8 cellular contexts compared by ENCODE assay signal in the genomic region with DNA sequence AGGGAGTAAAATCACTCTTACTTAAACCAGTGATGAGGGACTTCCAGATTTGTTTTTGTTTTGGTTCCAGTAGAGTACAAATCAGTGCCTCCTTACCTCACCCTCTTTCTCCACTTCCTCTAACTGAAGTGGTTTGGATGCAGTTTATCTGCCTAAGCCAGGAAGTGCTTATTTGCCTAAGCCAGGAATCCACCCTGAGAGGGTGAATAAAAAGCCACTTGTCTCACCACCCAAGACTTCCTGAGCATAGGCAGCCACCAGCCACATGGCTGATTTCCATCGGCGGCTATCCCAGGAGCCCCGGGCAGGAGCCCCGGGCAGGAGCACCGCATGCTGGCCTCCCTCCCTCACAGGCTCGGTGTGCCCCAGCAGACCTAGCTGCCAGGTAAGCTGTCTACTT. TPM values are rescaled to one million over a fixed set of nuclear protein-coding genes. Genes with fewer than 3 reads are reported as not detected.
A peak's percentile ranks its signal among the peaks of the same experiment; 100 is the strongest.
DNase-seq lines count a peak whose midpoint lies in the region; ATAC-seq and TF ChIP-seq lines count a peak whose summit lies in the region.

No MANE protein-coding gene starts in this region.

- H3K36me3 ChIP-seq in esophagus (ENCODE audit: control insufficient read depth in 2 of 2, insufficient read depth in 2 of 2, low read length in 1 of 2) (peaks cover 0 to 3% of the 10 kb centered on the region in 2 donors), upper lobe of left lung (no peaks in the 10 kb centered on the region)

- H3K4me1 Mint-ChIP-seq in activated naive CD8-positive, alpha-beta T cell treated with anti-CD3 and anti-CD28 coated beads, Interleukin-2, amount 10 ng/mL, durations not matched to agents 7 days and 5 days: peaks cover 15% of the 10 kb centered on the region
- peaks cover 19% of the 10 kb centered on the region for H3K4me1 Mint-ChIP-seq in activated naive CD8-positive, alpha-beta T cell treated with anti-CD3 and anti-CD28 coated beads for 36 hours

- no peaks in the 10 kb centered on the region for H3K36me3 Mint-ChIP-seq in activated naive CD8-positive, alpha-beta T cell treated with anti-CD3 and anti-CD28 coated beads, Interleukin-2, amount 10 ng/mL, durations not matched to agents 7 days and 5 days
- H3K36me3 Mint-ChIP-seq in activated naive CD8-positive, alpha-beta T cell treated with anti-CD3 and anti-CD28 coated beads for 36 hours: no peaks in the 10 kb centered on the region

- no peak overlapping the region for H3K4me3 Mint-ChIP-seq in activated naive CD8-positive, alpha-beta T cell treated with anti-CD3 and anti-CD28 coated beads, Interleukin-2, amount 10 ng/mL, durations not matched to agents 7 days and 5 days
- H3K4me3 Mint-ChIP-seq in activated naive CD8-positive, alpha-beta T cell treated with anti-CD3 and anti-CD28 coated beads for 36 hours: no peak overlapping the region

- peaks cover 34% of the 10 kb centered on the region for H3K27me3 Mint-ChIP-seq in activated naive CD8-positive, alpha-beta T cell treated with anti-CD3 and anti-CD28 coated beads, Interleukin-2, amount 10 ng/mL, durations not matched to agents 7 days and 5 days
- H3K27me3 Mint-ChIP-seq in activated naive CD8-positive, alpha-beta T cell treated with anti-CD3 and anti-CD28 coated beads for 36 hours: peaks cover 15% of the 10 kb centered on the region

- peak; percentile 74 for ATAC-seq in activated naive CD8-positive, alpha-beta T cell treated with anti-CD3 and anti-CD28 coated beads, Interleukin-2, amount 10 ng/mL, durations not matched to agents 7 days and 5 days (ENCODE audit: low read depth)
- ATAC-seq in upper lobe of left lung (ENCODE audit: low FRiP score in 2 of 2): peak; percentile 64 to 79

- TF ChIP-seq EP300 in upper lobe of left lung (IDR thresholded peaks at IDR 0.05): peak in 3 of 4 donors; percentile 57 to 88 (median 71)

- POLR2A ChIA-PET in activated naive CD8-positive, alpha-beta T cell treated with anti-CD3 and anti-CD28 coated beads, Interleukin-2, amount 10 ng/mL, durations not matched to agents 7 days and 5 days (lab: Charles Lee): no interaction called here

- H3K4me3 ChIP-seq in esophagus (ENCODE audit: low read depth in 1 of 2, low read length in 2 of 2) (peak overlapping the region; percentile 16 to 27), upper lobe of left lung (no peak overlapping the region)

- H3K4me1 ChIP-seq in esophagus (ENCODE audit: control insufficient read depth in 2 of 2, insufficient read depth in 2 of 2, low read length in 1 of 2) (peaks cover 0 to 5% of the 10 kb centered on the region in 2 donors), upper lobe of left lung (peaks cover 13 to 41% (median 31%) of the 10 kb centered on the region in 4 donors)

- no peak for DNase-seq in activated naive CD8-positive, alpha-beta T cell treated with anti-CD3 and anti-CD28 coated beads, Interleukin-2, amount 10 ng/mL, durations not matched to agents 7 days and 5 days
- DNase-seq in activated naive CD8-positive, alpha-beta T cell treated with anti-CD3 and anti-CD28 coated beads for 36 hours: no peak
- DNase-seq in NCI-H510A (lab: John Stamatoyannopoulos, UW): peak; percentile 46
- DNase-seq in upper lobe of left lung: peak; percentile 63 to 76
- DNase-seq in COR-L47 (lab: John Stamatoyannopoulos, UW): no peak
- DNase-seq in GM10266 (ENCODE audit: extremely low spot score): no peak
- no peak for DNase-seq in effector CD8-positive, alpha-beta T cell (lab: John Stamatoyannopoulos, UW)

- H3K27ac ChIP-seq in esophagus (ENCODE audit: low read depth in 2 of 2, low read length in 1 of 2) (peak overlapping the region; percentile 84 to 86), upper lobe of left lung (peak overlapping the region; percentile 52 to 64 (median 57))

- WGBS in esophagus, 2 donors: 45 to 60% methylated on average over 6 of the region's 6 CpGs
- WGBS in upper lobe of left lung, 2 donors: 11 to 50% methylated on average over 4 to 6 of the region's 6 CpGs

- H3K27me3 ChIP-seq in esophagus (ENCODE audit: control insufficient read depth in 1 of 2, insufficient read depth in 2 of 2, low read length in 2 of 2): no peaks in the 10 kb centered on the region
- no peaks in the 10 kb centered on the region for H3K27me3 ChIP-seq in upper lobe of left lung

- no peaks in the 10 kb centered on the region for H3K9me3 Mint-ChIP-seq in activated naive CD8-positive, alpha-beta T cell treated with anti-CD3 and anti-CD28 coated beads, Interleukin-2, amount 10 ng/mL, durations not matched to agents 7 days and 5 days
- no peaks in the 10 kb centered on the region for H3K9me3 Mint-ChIP-seq in activated naive CD8-positive, alpha-beta T cell treated with anti-CD3 and anti-CD28 coated beads for 36 hours

- H3K9me3 ChIP-seq in esophagus (ENCODE audit: control insufficient read depth in 2 of 2, insufficient read depth in 1 of 2, low read depth in 1 of 2, low read length in 1 of 2) (no peaks in the 10 kb centered on the region), upper lobe of left lung (no peaks in the 10 kb centered on the region)

- H3K27ac Mint-ChIP-seq in activated naive CD8-positive, alpha-beta T cell treated with anti-CD3 and anti-CD28 coated beads, Interleukin-2, amount 10 ng/mL, durations not matched to agents 7 days and 5 days: no peak overlapping the region
- no peak overlapping the region for H3K27ac Mint-ChIP-seq in activated naive CD8-positive, alpha-beta T cell treated with anti-CD3 and anti-CD28 coated beads for 36 hours

- TF ChIP-seq CTCF in upper lobe of left lung (IDR thresholded peaks at IDR 0.05) (no peak), GM10266 (IDR thresholded peaks at IDR 0.05; ENCODE audit: control insufficient read depth, insufficient read depth, low read depth, missing control alignments) (no peak)

- TF ChIP-seq POLR2A in upper lobe of left lung (IDR thresholded peaks at IDR 0.05): no peak

RNA-seq across cellular contexts. Expression of a gene that starts 12.0 kb away (rescaled TPM):
- 1 to 10 TPM; 2.3 to 2.7 TPM for total RNA-seq in activated naive CD8-positive, alpha-beta T cell treated with anti-CD3 and anti-CD28 coated beads, Interleukin-2, amount 10 ng/mL, durations not matched to agents 7 days and 5 days
- total RNA-seq in activated naive CD8-positive, alpha-beta T cell treated with anti-CD3 and anti-CD28 coated beads for 36 hours: 1 to 10 TPM; 1.8 to 2.1 TPM
- 10 to 100 TPM; 20.8 to 25.6 TPM for polyA plus RNA-seq in esophagus
- 100 to 1,000 TPM in 1 of 6 donors, 10 to 100 TPM in 5; 30.2 to 104 (median 39.9) TPM for total RNA-seq in upper lobe of left lung

RNA-seq across cellular contexts. Expression of a gene that starts 45.7 kb away (rescaled TPM):
- total RNA-seq in activated naive CD8-positive, alpha-beta T cell treated with anti-CD3 and anti-CD28 coated beads, Interleukin-2, amount 10 ng/mL, durations not matched to agents 7 days and 5 days: not detected
- not detected for total RNA-seq in activated naive CD8-positive, alpha-beta T cell treated with anti-CD3 and anti-CD28 coated beads for 36 hours
- 10 to 100 TPM; 25.1 to 72.5 TPM for polyA plus RNA-seq in esophagus
- total RNA-seq in upper lobe of left lung: 1 to 10 TPM in 3 of 6 donors, under 1 TPM in 2, not detected in 1; 0.30 to 2.3 (median 1.4) TPM

Comparison
In these comparisons a context has a peak if more than half of its experiments do, and no peak if none do; other contexts are left out.
1. DNase-seq: peak in NCI-H510A (single experiment) and upper lobe of left lung (2 of 2); none in activated naive CD8-positive, alpha-beta T cell treated with anti-CD3 and anti-CD28 coated beads, Interleukin-2, amount 10 ng/mL, durations not matched to agents 7 days and 5 days (single experiment), activated naive CD8-positive, alpha-beta T cell treated with anti-CD3 and anti-CD28 coated beads for 36 hours (single experiment), COR-L47 (single experiment), GM10266 (single experiment) and effector CD8-positive, alpha-beta T cell (single experiment).
2. H3K4me3 ChIP-seq: peak in esophagus (2 of 2); none in upper lobe of left lung (0 of 4).
3. RNA of a gene that starts 12.0 kb away (total RNA-seq): 30.2 to 104 TPM in upper lobe of left lung; 2.3 to 2.7 TPM in activated naive CD8-positive, alpha-beta T cell treated with anti-CD3 and anti-CD28 coated beads, Interleukin-2, amount 10 ng/mL, durations not matched to agents 7 days and 5 days and 1.8 to 2.1 TPM in activated naive CD8-positive, alpha-beta T cell treated with anti-CD3 and anti-CD28 coated beads for 36 hours; every median in the first group is over 4 times any median in the second.